ENCODE assay signal across 23 cellular contexts in genomic region chr3:185322111-185322510, GRCh38.
"Had no signal": no experiment of that assay in that cellular context is flagged by ENCODE, and none has a peak within 500 bp of the region (broad histone marks: within the 10 kb centered on the region; RNA-seq: fewer than 3 reads in every experiment).

No MANE protein-coding gene starts in this region.

- H3K27me3 ChIP-seq: brain microvascular endothelial cell, cardiac muscle cell, MG63 had no signal

- H3K4me2 ChIP-seq: PC-9 had no signal

- H3K9me3 Mint-ChIP-seq: activated CD8-positive, alpha-beta T cell treated with anti-CD3 and anti-CD28 coated beads for 36 hours; activated naive CD4-positive, alpha-beta T cell treated with anti-CD3 and anti-CD28 coated beads, Interleukin-2, amount 10 ng/mL, durations not matched to agents 7 days and 5 days; activated naive CD8-positive, alpha-beta T cell treated with anti-CD3 and anti-CD28 coated beads for 36 hours; activated T-cell treated with anti-CD3 and anti-CD28 coated beads, Interleukin-2, amount 50 U/mL, for 72 hours; activated T-helper 2 cell treated with anti-CD3 and anti-CD28 coated beads, Interferon-gamma antibody, Interleukin-2, Interleukin-4, amounts not matched to agents 10 μg/mL and 5 μg/mL and 100 μg/mL, durations not matched to agents 14 hours and 24 hours and 36 hours; T-cell had no signal

- DNase-seq: activated CD4-positive, alpha-beta T cell treated with anti-CD3 and anti-CD28 coated beads, Interleukin-2, amount 50 U/mL, for 1 hour; activated CD4-positive, CD25-positive, alpha-beta regulatory T cell; activated CD8-positive, alpha-beta memory T cell treated with anti-CD3 and anti-CD28 coated beads, Interleukin-2, amount 50 U/mL, for 4 hours; activated CD8-positive, alpha-beta T cell treated with anti-CD3 and anti-CD28 coated beads for 36 hours; activated gamma-delta T cell treated with Interleukin-2 at 50 U/mL for 16 hours; activated naive CD4-positive, alpha-beta T cell treated with anti-CD3 and anti-CD28 coated beads, Interleukin-2, amount 10 ng/mL, durations not matched to agents 7 days and 5 days; activated naive CD8-positive, alpha-beta T cell treated with anti-CD3 and anti-CD28 coated beads for 36 hours; activated T-cell treated with anti-CD3 and anti-CD28 coated beads, Interleukin-2, amount 50 U/mL, for 72 hours; brain microvascular endothelial cell; MG63; NCI-H1930; NCI-H2171 treated with DMSO at 0.1 percent for 48 hours; NCI-H226; NCI-H526 treated with DMSO at 0.1 percent for 48 hours; NCI-H82; NK-92 treated with Interleukin-12 subunit alpha and Interleukin-12 subunit beta, amount 100 ng/mL, for 24 hours; PC-9; T-cell; T-helper 2 cell; T1000 had no signal

- H3K27ac ChIP-seq: brain microvascular endothelial cell, cardiac muscle cell, PC-9, SK-N-MC had no signal

- ATAC-seq: activated CD8-positive, alpha-beta T cell treated with anti-CD3 and anti-CD28 coated beads for 36 hours; activated T-cell treated with anti-CD3 and anti-CD28 coated beads, Interleukin-2, amount 50 U/mL, for 72 hours; T-cell had no signal

- H2AFZ ChIP-seq: PC-9 had no signal

- H3K4me3 ChIP-seq: cardiac muscle cell, MG63, PC-9, SK-N-MC had no signal

- H3K36me3 ChIP-seq: brain microvascular endothelial cell, cardiac muscle cell, MG63 had no signal

- H3K9me3 ChIP-seq: MG63 had no signal

- H3K27ac Mint-ChIP-seq: activated CD8-positive, alpha-beta T cell treated with anti-CD3 and anti-CD28 coated beads for 36 hours; activated naive CD4-positive, alpha-beta T cell treated with anti-CD3 and anti-CD28 coated beads, Interleukin-2, amount 10 ng/mL, durations not matched to agents 7 days and 5 days; activated naive CD8-positive, alpha-beta T cell treated with anti-CD3 and anti-CD28 coated beads for 36 hours; activated T-cell treated with anti-CD3 and anti-CD28 coated beads, Interleukin-2, amount 50 U/mL, for 72 hours; activated T-helper 2 cell treated with anti-CD3 and anti-CD28 coated beads, Interferon-gamma antibody, Interleukin-2, Interleukin-4, amounts not matched to agents 10 μg/mL and 5 μg/mL and 100 μg/mL, durations not matched to agents 14 hours and 24 hours and 36 hours; T-cell had no signal

- H3K4me3 Mint-ChIP-seq: activated CD8-positive, alpha-beta T cell treated with anti-CD3 and anti-CD28 coated beads for 36 hours; activated naive CD4-positive, alpha-beta T cell treated with anti-CD3 and anti-CD28 coated beads, Interleukin-2, amount 10 ng/mL, durations not matched to agents 7 days and 5 days; activated naive CD8-positive, alpha-beta T cell treated with anti-CD3 and anti-CD28 coated beads for 36 hours; activated T-cell treated with anti-CD3 and anti-CD28 coated beads, Interleukin-2, amount 50 U/mL, for 72 hours; T-cell had no signal

- H3K36me3 Mint-ChIP-seq: activated naive CD4-positive, alpha-beta T cell treated with anti-CD3 and anti-CD28 coated beads, Interleukin-2, amount 10 ng/mL, durations not matched to agents 7 days and 5 days; activated naive CD8-positive, alpha-beta T cell treated with anti-CD3 and anti-CD28 coated beads for 36 hours; T-cell had no signal
